Comparison of ENCODE assay signal across 1 cellular context in genomic region chr1:1511533-1512285, GRCh38.
TF ChIP-seq lines count a peak whose summit lies in the region.

Gene ATAD3A, plus strand, starts transcription at chr1:1512162. Its CDS starts 107 bp downstream, at chr1:1512269.

TF ChIP-seq in HEK293, 187 proteins besides CTCF, POLR2A, EP300 and RAD21 (continued from another document and continues in another):
- TF ChIP-seq PATZ1 (tag by site-specific recombination; IDR thresholded peaks at IDR 0.05) (peak; percentile 82), HIC1 (tag by site-specific recombination; IDR thresholded peaks at IDR 0.05) (peak; percentile 84), ZNF677 (tag by site-specific recombination; IDR thresholded peaks at IDR 0.05) (0 out of 2 replicates have a peak, but pooled peaks have one; percentile 43), ZNF133 (tag by site-specific recombination; IDR thresholded peaks at IDR 0.05) (no peak), ZSCAN5A (tag by site-specific recombination; IDR thresholded peaks at IDR 0.05) (peak; percentile 96; the same call in 1 of the 2 replicates), HOXD13 (CRISPR knock-in tag; IDR thresholded peaks at IDR 0.05; ENCODE audit: borderline replicate concordance) (no peak), ZNF433 (tag by site-specific recombination; IDR thresholded peaks at IDR 0.05; ENCODE audit: low read depth) (no peak), ZNF416 (tag by site-specific recombination; IDR thresholded peaks at IDR 0.05) (no peak), MYNN (tag by site-specific recombination; IDR thresholded peaks at IDR 0.05; ENCODE audit: borderline replicate concordance) (peak; percentile 81; the same call in 1 of the 2 replicates), ZBTB21 (tag by site-specific recombination; IDR thresholded peaks at IDR 0.05) (peak; percentile 97), ZNF398 (tag by site-specific recombination; IDR thresholded peaks at IDR 0.05) (peak; percentile 46; the same call in 1 of the 2 replicates), ZNF184 (tag by site-specific recombination; IDR thresholded peaks at IDR 0.05) (no peak), WT1 (tag by site-specific recombination; IDR thresholded peaks at IDR 0.05) (peak; percentile 56), ZFP37 (tag by site-specific recombination; IDR thresholded peaks at IDR 0.05) (peak; percentile 98), PBX3 (CRISPR knock-in tag; IDR thresholded peaks at IDR 0.05) (peak; percentile 22; the same call in 1 of the 2 replicates), ZNF112 (tag by site-specific recombination; IDR thresholded peaks at IDR 0.05) (no peak), ZSCAN23 (tag by site-specific recombination; IDR thresholded peaks at IDR 0.05) (peak; percentile 90; the same call in 1 of the 2 replicates), TSHZ1 (tag by site-specific recombination; IDR thresholded peaks at IDR 0.05; ENCODE audit: borderline replicate concordance) (peak; percentile 43; the same call in 1 of the 2 replicates), ZNF549 (tag by site-specific recombination; IDR thresholded peaks at IDR 0.05) (no peak), EGR2 (tag by site-specific recombination; IDR thresholded peaks at IDR 0.05; ENCODE audit: low read depth) (peak; percentile 88), PRDM4 (tag by site-specific recombination; IDR thresholded peaks at IDR 0.05) (peak; percentile 93), ZNF658 (tag by site-specific recombination; IDR thresholded peaks at IDR 0.05) (no peak), ZNF24 (tag by site-specific recombination; IDR thresholded peaks at IDR 0.05) (peak; percentile 85), ZNF561 (tag by site-specific recombination; IDR thresholded peaks at IDR 0.05; ENCODE audit: borderline replicate concordance) (peak; percentile 87; the same call in 1 of the 2 replicates), ZBTB26 (tag by site-specific recombination; optimal IDR thresholded peaks at IDR 0.05) (peak; percentile 99), RBAK (tag by site-specific recombination; IDR thresholded peaks at IDR 0.05) (no peak), TRIM28 (IDR thresholded peaks at IDR 0.05; ENCODE audit: borderline replicate concordance, low read length) (0 out of 2 replicates have a peak, but pooled peaks have one; percentile 45), ZNF2 (tag by site-specific recombination; IDR thresholded peaks at IDR 0.05) (peak; percentile 96), ZNF768 (tag by site-specific recombination; IDR thresholded peaks at IDR 0.05) (no peak), ZNF280D (tag by site-specific recombination; IDR thresholded peaks at IDR 0.05) (no peak), ZBTB20 (tag by site-specific recombination; IDR thresholded peaks at IDR 0.05) (peak; percentile 85), GFI1B (tag by site-specific recombination; IDR thresholded peaks at IDR 0.05) (no peak), ZNF280C (tag by site-specific recombination; IDR thresholded peaks at IDR 0.05) (no peak), ZNF585B (tag by site-specific recombination; IDR thresholded peaks at IDR 0.05) (no peak), GLI2 (tag by site-specific recombination; IDR thresholded peaks at IDR 0.05; ENCODE audit: borderline replicate concordance, low read depth) (no peak), ZNF157 (tag by site-specific recombination; IDR thresholded peaks at IDR 0.05) (no peak)
